Comparison of ENCODE assay signal across 8 cellular contexts in genomic region chr1:59057211-59057694, GRCh38.
DNase-seq lines count a peak whose midpoint lies in the region; ATAC-seq and TF ChIP-seq lines count a peak whose summit lies in the region.

No MANE protein-coding gene starts in this region.

- no TSS peak for BruUV-seq in OCI-LY7 (replicated peaks; lab: Mats Ljungman, UMichigan)

- peak; percentile 89 for DNase-seq in GM03348 (ENCODE audit: low spot score)
- peak; percentile 98 for DNase-seq in fibroblast of the aortic adventitia (ENCODE audit: low read depth)
- peak; percentile 69 for DNase-seq in prostate gland (ENCODE audit: low spot score)
- no peak for DNase-seq in activated CD4-positive, alpha-beta T cell treated with anti-CD3 and anti-CD28 coated beads, Interleukin-2, amount 50 U/mL, for 48 hours
- DNase-seq in OCI-LY7 (ENCODE audit: low spot score) = no peak

- 35% methylated on average over 6 of the region's 6 CpGs for WGBS in prostate gland

- TF ChIP-seq CTCF in fibroblast of the aortic adventitia (IDR thresholded peaks at IDR 0.05; ENCODE audit: insufficient read depth, low read length) (peak; percentile 3), prostate gland (IDR thresholded peaks at IDR 0.05) (no peak), OCI-LY7 (conservative IDR thresholded peaks at IDR 0.05; ENCODE audit: low read length) (no peak)

- H3K4me3 ChIP-seq in fibroblast of the aortic adventitia (ENCODE audit: low read depth, low read length) (no peak overlapping the region), prostate gland (no peak overlapping the region), OCI-LY7 (ENCODE audit: low read depth, low read length, poor library complexity, severe bottlenecking) (no peak overlapping the region)

- intact Hi-C loops in prostate gland (cut with DNase I) (no loop called here), OCI-LY7 (cut with micrococcal nuclease; ENCODE audit: unreplicated experiment) (no loop called here)

- no peaks in the 10 kb centered on the region for H3K79me2 ChIP-seq in OCI-LY7 (ENCODE audit: insufficient read depth, low read depth, low read length)

- no peak overlapping the region for H3K4me2 ChIP-seq in OCI-LY7 (ENCODE audit: low read length)

- H3K4me1 ChIP-seq in prostate gland (replicated peaks) (peaks cover 23% of the 10 kb centered on the region), OCI-LY7 (ENCODE audit: insufficient read depth, low read length, poor library complexity, severe bottlenecking) (no peaks in the 10 kb centered on the region)

- H3K9me3 ChIP-seq in prostate gland (no peaks in the 10 kb centered on the region), OCI-LY7 (ENCODE audit: low read length) (no peaks in the 10 kb centered on the region)

- ATAC-seq in HG02885 (IDR thresholded peaks at IDR 0.05; ENCODE audit: poor library complexity, unreplicated experiment) (no peak), GM21529 (IDR thresholded peaks at IDR 0.05; ENCODE audit: unreplicated experiment) (no peak)

- CTCF ChIA-PET in OCI-LY7 (lab: Charles Lee; ENCODE audit: unreplicated experiment) = no interaction called here

- H4K20me1 ChIP-seq in OCI-LY7 (ENCODE audit: insufficient read depth, low read length) = no peaks in the 10 kb centered on the region

- peak overlapping the region; percentile 57 to 58 for H3K27ac ChIP-seq in prostate gland
- no peak overlapping the region for H3K27ac ChIP-seq in OCI-LY7 (ENCODE audit: low read depth, low read length, poor library complexity, severe bottlenecking)

- no peaks in the 10 kb centered on the region for H3K27me3 ChIP-seq in prostate gland (replicated peaks; ENCODE audit: insufficient read depth)

- POLR2A ChIA-PET in OCI-LY7 (lab: Charles Lee) = no interaction called here

- H3K36me3 ChIP-seq in prostate gland = no peaks in the 10 kb centered on the region
- no peaks in the 10 kb centered on the region for H3K36me3 ChIP-seq in OCI-LY7 (ENCODE audit: insufficient read depth, low read length)

- H2AFZ ChIP-seq in OCI-LY7 (ENCODE audit: low read length) = no peak overlapping the region

- TF ChIP-seq POLR2A in prostate gland (IDR thresholded peaks at IDR 0.05) = no peak

- H3K9me2 ChIP-seq in OCI-LY7 (ENCODE audit: insufficient read depth, low read length) = no peaks in the 10 kb centered on the region

TF ChIP-seq in PFSK-1, 5 proteins besides CTCF, POLR2A, EP300 and RAD21:
- TF ChIP-seq SIN3A (IDR thresholded peaks at IDR 0.05; ENCODE audit: borderline replicate concordance, insufficient read depth, low read length) (no peak), POLR2AphosphoS5 (IDR thresholded peaks at IDR 0.05; ENCODE audit: low read depth, low read length) (no peak), TAF1 (IDR thresholded peaks at IDR 0.05; ENCODE audit: borderline replicate concordance, insufficient read depth, low read length) (no peak), REST (IDR thresholded peaks at IDR 0.05; ENCODE audit: insufficient read depth in 1 of 2, low read depth in 2 of 2, low read length in 2 of 2) (no peak), FOXP2 (optimal IDR thresholded peaks at IDR 0.05; ENCODE audit: borderline replicate concordance, extremely low read depth, extremely low read length, insufficient read depth) (peak; percentile 94)

Comparison
In these comparisons a context has a peak if more than half of its experiments do, and no peak if none do; other contexts are left out.
1. DNase-seq: peak in GM03348 (single experiment), fibroblast of the aortic adventitia (single experiment) and prostate gland (single experiment); none in activated CD4-positive, alpha-beta T cell treated with anti-CD3 and anti-CD28 coated beads, Interleukin-2, amount 50 U/mL, for 48 hours (0 of 2) and OCI-LY7 (single experiment).